In genomic region chr6:41536884-41537347, GRCh38 we compare ENCODE assay signal across 1 cellular context.
TF ChIP-seq lines count a peak whose summit lies in the region.

No MANE protein-coding gene starts in this region.

TF ChIP-seq in GM23338, 12 proteins besides CTCF, POLR2A, EP300 and RAD21 (continued from another document):
- no peak for TF ChIP-seq ZNF462 (CRISPR knock-in tag; IDR thresholded peaks at IDR 0.05)
- no peak for TF ChIP-seq NANOG (IDR thresholded peaks at IDR 0.05; ENCODE audit: borderline replicate concordance)
- TF ChIP-seq EZH2 (IDR thresholded peaks at IDR 0.05; ENCODE audit: low read depth, unreplicated experiment), result no peak
- TF ChIP-seq JUNB (IDR thresholded peaks at IDR 0.05; ENCODE audit: unreplicated experiment), result no peak
- no peak for TF ChIP-seq POLR2AphosphoS5 (IDR thresholded peaks at IDR 0.05; ENCODE audit: low read depth)
- no peak for TF ChIP-seq ZNF331 (CRISPR knock-in tag; IDR thresholded peaks at IDR 0.05; ENCODE audit: low read depth)
- TF ChIP-seq EZH2phosphoT487 (IDR thresholded peaks at IDR 0.05; ENCODE audit: unreplicated experiment), result no peak
- TF ChIP-seq ETS1 (IDR thresholded peaks at IDR 0.05), result no peak
- TF ChIP-seq REST (IDR thresholded peaks at IDR 0.05; ENCODE audit: unreplicated experiment), result no peak
- no peak for TF ChIP-seq ZNF114 (CRISPR knock-in tag; IDR thresholded peaks at IDR 0.05)
